15 cellular contexts compared by ENCODE assay signal in the genomic region with DNA sequence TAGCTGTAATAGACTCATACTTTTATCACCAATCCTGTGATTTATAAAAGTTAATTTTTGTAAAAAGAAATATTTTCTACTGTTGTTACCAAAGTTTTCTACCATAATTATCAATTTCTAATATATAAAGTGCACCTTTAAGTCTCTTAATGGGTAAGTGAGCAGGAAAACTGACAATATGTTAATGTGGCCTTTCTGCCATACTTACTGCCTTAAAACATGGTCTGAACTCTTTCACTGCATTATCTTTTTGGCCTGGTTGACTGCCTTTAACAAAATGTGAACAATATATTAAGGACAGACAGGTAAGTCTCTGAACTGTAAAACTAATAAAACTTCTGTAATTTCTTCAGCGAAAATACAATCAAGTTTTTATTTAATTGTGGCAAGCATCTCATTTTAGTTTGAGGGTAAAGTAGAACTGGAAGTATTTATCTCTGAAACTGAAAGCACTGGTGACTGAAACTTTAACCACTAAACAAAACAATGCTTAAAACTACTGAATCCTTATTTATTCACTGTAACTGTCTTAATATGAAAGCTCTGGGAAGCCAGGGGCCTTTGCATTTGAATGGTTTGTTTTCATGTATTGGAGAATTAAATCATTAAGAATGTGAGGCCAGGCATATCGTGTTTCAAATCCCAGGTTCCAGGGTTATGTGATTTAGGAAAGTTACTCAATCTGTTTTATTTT.
"Had no signal": no experiment of that assay in that cellular context is flagged by ENCODE, and none has a peak within 500 bp of the region (broad histone marks: within the 10 kb centered on the region; RNA-seq: fewer than 3 reads in every experiment).

No MANE protein-coding gene starts in this region.

- H3K9me3 Mint-ChIP-seq: stimulated activated naive CD8-positive, alpha-beta T cell treated with anti-CD3 and anti-CD28 coated beads, Interleukin-15, amount 100 ng/mL, for 72 hours had no signal

- H3K4me3 ChIP-seq: neural progenitor cell, ovary, thoracic aorta had no signal

- H3K36me3 Mint-ChIP-seq: activated naive CD8-positive, alpha-beta T cell treated with anti-CD3 and anti-CD28 coated beads for 36 hours; neural progenitor cell had no signal

- H3K4me1 Mint-ChIP-seq: activated CD4-positive, alpha-beta memory T cell treated with anti-CD3 and anti-CD28 coated beads, Interleukin-2, amount 10 ng/mL, durations not matched to agents 7 days and 5 days; activated naive CD8-positive, alpha-beta T cell treated with anti-CD3 and anti-CD28 coated beads for 36 hours; endodermal cell; stimulated activated naive CD8-positive, alpha-beta T cell treated with anti-CD3 and anti-CD28 coated beads, Interleukin-15, amount 100 ng/mL, for 72 hours had no signal

- DNase-seq: activated CD4-positive, alpha-beta memory T cell treated with anti-CD3 and anti-CD28 coated beads, Interleukin-2, amount 10 ng/mL, durations not matched to agents 7 days and 5 days; activated gamma-delta T cell treated with Interleukin-2 at 50 U/mL for 16 hours; activated naive CD8-positive, alpha-beta T cell treated with anti-CD3 and anti-CD28 coated beads for 36 hours; activated T-cell treated with anti-CD3 and anti-CD28 coated beads, Interleukin-2, amount 50 U/mL, for 48 hours; cerebellar nuclear complex; endodermal cell; erythroblast; hippocampal formation; kidney glomerular epithelial cell; ovary; stimulated activated CD4-positive, alpha-beta T cell treated with anti-CD3 and anti-CD28 coated beads, Interleukin-15, amount 100 ng/mL, for 24 hours; stimulated activated CD4-positive, alpha-beta T cell treated with anti-CD3 and anti-CD28 coated beads, Interleukin-4, amount 100 ng/mL, for 24 hours; stimulated activated naive CD8-positive, alpha-beta T cell treated with anti-CD3 and anti-CD28 coated beads, Interleukin-15, amount 100 ng/mL, for 72 hours had no signal

- H3K9ac ChIP-seq: neural progenitor cell had no signal

- H3K27ac ChIP-seq: neural progenitor cell, ovary, thoracic aorta had no signal

- H3K27ac Mint-ChIP-seq: activated CD4-positive, alpha-beta memory T cell treated with anti-CD3 and anti-CD28 coated beads, Interleukin-2, amount 10 ng/mL, durations not matched to agents 7 days and 5 days; activated naive CD8-positive, alpha-beta T cell treated with anti-CD3 and anti-CD28 coated beads for 36 hours; endodermal cell had no signal

- H2AFZ ChIP-seq: neural progenitor cell had no signal

- H3K9me3 ChIP-seq: ovary, thoracic aorta had no signal

- H3K36me3 ChIP-seq: neural progenitor cell, ovary, thoracic aorta had no signal

- H3K27me3 Mint-ChIP-seq: activated CD4-positive, alpha-beta memory T cell treated with anti-CD3 and anti-CD28 coated beads, Interleukin-2, amount 10 ng/mL, durations not matched to agents 7 days and 5 days; activated naive CD8-positive, alpha-beta T cell treated with anti-CD3 and anti-CD28 coated beads for 36 hours; stimulated activated naive CD8-positive, alpha-beta T cell treated with anti-CD3 and anti-CD28 coated beads, Interleukin-15, amount 100 ng/mL, for 72 hours had no signal

- H3K4me2 ChIP-seq: neural progenitor cell had no signal

- H3K4me1 ChIP-seq: neural progenitor cell had no signal

- H3K4me3 Mint-ChIP-seq: activated CD4-positive, alpha-beta memory T cell treated with anti-CD3 and anti-CD28 coated beads, Interleukin-2, amount 10 ng/mL, durations not matched to agents 7 days and 5 days; activated naive CD8-positive, alpha-beta T cell treated with anti-CD3 and anti-CD28 coated beads for 36 hours; endodermal cell; neural progenitor cell; stimulated activated naive CD8-positive, alpha-beta T cell treated with anti-CD3 and anti-CD28 coated beads, Interleukin-15, amount 100 ng/mL, for 72 hours had no signal

- H3K27me3 ChIP-seq: neural progenitor cell, ovary had no signal

- ATAC-seq: stimulated activated naive CD8-positive, alpha-beta T cell treated with anti-CD3 and anti-CD28 coated beads, Interleukin-15, amount 100 ng/mL, for 72 hours had no signal
